ENCODE assay signal across 1 cellular context in the genomic region with DNA sequence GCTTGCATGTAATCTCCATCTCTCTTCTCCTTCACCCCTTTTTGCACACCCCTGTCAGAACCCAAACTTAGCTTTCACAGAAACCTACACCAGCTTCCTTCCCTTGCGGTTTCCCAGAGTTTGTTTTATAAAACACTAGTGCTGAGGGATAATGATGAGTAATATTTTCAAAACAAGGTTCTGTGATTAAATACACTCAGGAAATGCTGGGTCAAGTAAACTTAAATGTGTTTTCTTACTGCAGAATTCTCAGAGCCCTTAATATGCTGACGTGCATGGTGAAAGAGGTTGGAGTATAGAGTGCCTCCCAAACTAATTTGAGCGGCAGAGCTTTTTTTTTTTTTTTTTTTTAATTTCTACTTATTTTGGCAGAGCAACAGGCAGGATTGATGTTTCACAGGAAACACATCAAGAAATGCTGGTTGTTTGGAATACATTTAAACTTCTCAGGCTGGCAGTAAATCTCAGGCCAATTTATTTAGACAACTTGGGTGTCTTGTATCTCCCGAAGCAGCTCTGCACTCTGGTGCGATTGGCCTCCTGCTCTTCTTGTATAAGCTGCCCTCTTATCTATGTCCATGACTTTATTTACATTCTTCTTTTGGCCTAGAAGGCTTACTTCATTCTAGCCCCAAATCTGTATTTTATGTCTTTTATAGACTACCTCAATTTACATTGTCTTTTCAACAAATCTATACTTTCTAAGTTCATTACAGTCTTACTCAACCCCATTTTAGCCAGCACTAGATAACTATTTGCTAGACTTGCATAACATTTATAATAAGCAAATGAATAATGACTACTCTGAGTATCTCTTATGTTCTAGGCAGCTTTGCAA.
TF ChIP-seq lines count a peak whose summit lies in the region.

No MANE protein-coding gene starts in this region.

TF ChIP-seq in endothelial cell of umbilical vein, 7 proteins besides CTCF, POLR2A, EP300 and RAD21:
- no peak for TF ChIP-seq MYC (IDR thresholded peaks at IDR 0.05; ENCODE audit: low read depth, low read length)
- no peak for TF ChIP-seq EZH2 (IDR thresholded peaks at IDR 0.05; ENCODE audit: borderline replicate concordance, low read depth, low read length, severe bottlenecking)
- TF ChIP-seq JUN (IDR thresholded peaks at IDR 0.05; ENCODE audit: borderline replicate concordance, insufficient read depth, insufficient read length, low read depth) = no peak
- TF ChIP-seq, protein P1, sequence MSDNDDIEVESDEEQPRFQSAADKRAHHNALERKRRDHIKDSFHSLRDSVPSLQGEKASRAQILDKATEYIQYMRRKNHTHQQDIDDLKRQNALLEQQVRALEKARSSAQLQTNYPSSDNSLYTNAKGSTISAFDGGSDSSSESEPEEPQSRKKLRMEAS (IDR thresholded peaks at IDR 0.05; ENCODE audit: insufficient read depth, insufficient read length) = no peak
- TF ChIP-seq POLR2AphosphoS5 (IDR thresholded peaks at IDR 0.05; ENCODE audit: insufficient read depth, low read depth, low read length) = peak; percentile 32
- TF ChIP-seq GATA2 (IDR thresholded peaks at IDR 0.05; ENCODE audit: insufficient read depth, insufficient read length, low read depth, low read length) = peak; percentile 65
- TF ChIP-seq FOS (IDR thresholded peaks at IDR 0.05; ENCODE audit: borderline replicate concordance, insufficient read depth, low read length) = peak; percentile 69
